ENCODE assay signal across 19 cellular contexts in genomic region chr4:62250100-62250499, GRCh38.
"Had no signal": no experiment of that assay in that cellular context is flagged by ENCODE, and none has a peak within 500 bp of the region (broad histone marks: within the 10 kb centered on the region; RNA-seq: fewer than 3 reads in every experiment).

No MANE protein-coding gene starts in this region.

- ATAC-seq: gastroesophageal sphincter, left colon, lower lobe of right lung had no signal

- H3K27ac Mint-ChIP-seq: memory B cell, mesothelial cell of epicardium, nephron progenitor cell, type B pancreatic cell had no signal

- FAIRE-seq: kidney had no signal

- H3K4me1 Mint-ChIP-seq: memory B cell, mesothelial cell of epicardium, nephron progenitor cell had no signal

- H3K27me3 ChIP-seq: colonic mucosa, esophagus squamous epithelium, gastroesophageal sphincter, sigmoid colon, thyroid gland, uterus had no signal

- H3K9me3 Mint-ChIP-seq: memory B cell, mesothelial cell of epicardium, nephron progenitor cell, type B pancreatic cell had no signal

- H3K4me3 Mint-ChIP-seq: memory B cell, mesothelial cell of epicardium, nephron progenitor cell, type B pancreatic cell had no signal

- H3K4me3 ChIP-seq: colonic mucosa, esophagus squamous epithelium, gastroesophageal sphincter, lower lobe of right lung, sigmoid colon, skin epidermis, thyroid gland, uterus had no signal

- H3K4me1 ChIP-seq: colonic mucosa, esophagus squamous epithelium, gastroesophageal sphincter, lower lobe of right lung, sigmoid colon, thyroid gland, uterus had no signal

- H3K9me3 ChIP-seq: colonic mucosa, esophagus squamous epithelium, gastroesophageal sphincter, lower lobe of right lung, sigmoid colon, thyroid gland, uterus had no signal

- H3K27me3 Mint-ChIP-seq: memory B cell had no signal

- H3K36me3 ChIP-seq: colonic mucosa, esophagus squamous epithelium, gastroesophageal sphincter, lower lobe of right lung, sigmoid colon, thyroid gland, uterus had no signal

- H3K27ac ChIP-seq: colonic mucosa, esophagus squamous epithelium, gastroesophageal sphincter, lower lobe of right lung, sigmoid colon, skin epidermis, thyroid gland, uterus had no signal

- DNase-seq: colonic mucosa; dermis blood vessel endothelial cell; esophagus squamous epithelium; foreskin fibroblast; kidney; left colon; lower lobe of right lung; nephron progenitor cell; posterior cingulate gyrus; sigmoid colon; stimulated activated CD4-positive, alpha-beta T cell treated with anti-CD3 and anti-CD28 coated beads, Interleukin-2, amount 100 ng/mL, for 24 hours; stimulated activated naive CD4-positive, alpha-beta T cell treated with Interleukin-2 at 50 U/mL for 16 hours; thyroid gland; uterus had no signal

- H3K36me3 Mint-ChIP-seq: memory B cell, mesothelial cell of epicardium, type B pancreatic cell had no signal
